1 cellular context compared by ENCODE assay signal in genomic region chr11:414333-414857, GRCh38.
TF ChIP-seq lines count a peak whose summit lies in the region.

No MANE protein-coding gene starts in this region.

TF ChIP-seq in GM12878, 131 proteins besides CTCF, POLR2A, EP300 and RAD21:
- peak in 1 of 2 experiments; percentile 20; a peak in 1 of 4 replicates for TF ChIP-seq BHLHE40 (IDR thresholded peaks at IDR 0.05; ENCODE audit: borderline replicate concordance in 1 of 2, low read depth in 2 of 2, low read length in 1 of 2)
- TF ChIP-seq MEF2B (IDR thresholded peaks at IDR 0.05; ENCODE audit: partially characterized antibody, poor library complexity, severe bottlenecking) = peak; percentile 17
- TF ChIP-seq BCL3 (IDR thresholded peaks at IDR 0.05; ENCODE audit: borderline replicate concordance, insufficient read depth, low read depth, low read length, poor library complexity, severe bottlenecking) = peak; percentile 4
- TF ChIP-seq NFIC (IDR thresholded peaks at IDR 0.05; ENCODE audit: low read depth, low read length) = no peak
TF ChIP-seq in GM12878: peak in this region for 3.
